ENCODE assay signal across 30 cellular contexts in genomic region chrX:120564925-120565324, GRCh38. TPM values are rescaled to one million over a fixed set of nuclear protein-coding genes. Genes with fewer than 3 reads are reported as not detected.
"Had no signal": no experiment of that assay in that cellular context is flagged by ENCODE, and none has a peak within 500 bp of the region (broad histone marks: within the 10 kb centered on the region; RNA-seq: fewer than 3 reads in every experiment).

No MANE protein-coding gene starts in this region.

- H3K4me1 ChIP-seq: ascending aorta had no signal

- DNase-seq: activated CD4-positive, alpha-beta T cell treated with anti-CD3 and anti-CD28 coated beads, Interleukin-2, amount 10 ng/mL, durations not matched to agents 24 days and 14 days; activated CD4-positive, alpha-beta T cell treated with anti-CD3 and anti-CD28 coated beads, Interleukin-2, amount 50 U/mL, for 4 hours; activated CD8-positive, alpha-beta T cell treated with anti-CD3 and anti-CD28 coated beads for 36 hours; activated effector memory CD4-positive, alpha-beta T cell treated with anti-CD3 and anti-CD28 coated beads, Interleukin-2, amount 50 U/mL, for 16 hours; activated naive CD4-positive, alpha-beta T cell; activated naive CD4-positive, alpha-beta T cell treated with anti-CD3 and anti-CD28 coated beads, Interleukin-2, amount 50 U/mL, for 16 hours; activated naive CD8-positive, alpha-beta T cell treated with anti-CD3 and anti-CD28 coated beads for 36 hours; activated T-cell treated with anti-CD3 and anti-CD28 coated beads, Interleukin-2, amount 50 U/mL, for 1 hour; activated T-cell treated with anti-CD3 and anti-CD28 coated beads, Interleukin-2, amount 50 U/mL, for 72 hours; amygdala; NCI-H1092; NCI-H1436 treated with DMSO at 0.1 percent for 48 hours; NCI-H187; NCI-H2029 treated with DMSO at 0.1 percent for 48 hours; NCI-H2107; NCI-H2171; NCI-H510A; NCI-H526; NCI-H748 treated with DMSO at 0.1 percent for 48 hours; NK-92 treated with Interleukin-12 subunit alpha and Interleukin-12 subunit beta, amount 100 ng/mL, for 24 hours; PC-9; T1000 had no signal

- H3K9me3 ChIP-seq: ascending aorta, breast epithelium had no signal

- FAIRE-seq: RCC 7860, TTC549 had no signal

- H2AFZ ChIP-seq: PC-9 had no signal

- ATAC-seq: activated CD8-positive, alpha-beta T cell treated with anti-CD3 and anti-CD28 coated beads for 36 hours; activated T-cell treated with anti-CD3 and anti-CD28 coated beads, Interleukin-2, amount 50 U/mL, for 72 hours; activated T-helper 17 cell treated with anti-CD3 and anti-CD28 coated beads, Interleukin-2, amount 50 U/mL, for 72 hours; Right ventricle myocardium inferior had no signal

- H3K4me3 ChIP-seq: ascending aorta, breast epithelium, coronary artery, PC-9 had no signal

- H3K27me3 ChIP-seq: ascending aorta had no signal

- H3K36me3 ChIP-seq: ascending aorta, breast epithelium had no signal

- H3K4me2 ChIP-seq: PC-9 had no signal

- H3K27ac ChIP-seq: ascending aorta, breast epithelium, coronary artery, PC-9, RWPE1 had no signal

RNA-seq across cellular contexts. Expression of gene MCTS1, which starts 39.0 kb away (rescaled TPM):
- total RNA-seq: ascending aorta had no signal
